16 cellular contexts compared by ENCODE assay signal in the genomic region with DNA sequence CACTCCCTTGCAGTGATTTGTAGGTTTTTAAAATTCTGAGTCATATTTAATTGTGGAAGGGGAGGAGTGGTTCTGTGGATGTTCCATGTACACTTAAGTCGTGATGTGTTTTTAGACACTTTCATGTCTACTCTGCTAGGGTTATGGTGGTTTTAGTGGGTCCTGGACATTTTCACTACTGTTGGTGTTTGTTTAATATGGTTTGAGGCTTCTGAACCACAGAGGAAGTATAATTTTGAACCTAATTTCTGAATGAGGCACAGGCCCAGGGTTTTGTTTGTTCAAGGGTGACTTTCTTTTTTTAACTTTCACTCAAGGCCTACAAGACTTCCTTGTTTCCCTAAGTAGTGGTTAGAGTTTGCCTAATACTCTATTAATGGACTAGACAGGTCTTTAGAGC. TPM values are rescaled to one million over a fixed set of nuclear protein-coding genes. Genes with fewer than 3 reads are reported as not detected.
DNase-seq lines count a peak whose midpoint lies in the region; ATAC-seq and TF ChIP-seq lines count a peak whose summit lies in the region.
"Had no signal": no experiment of that assay in that cellular context is flagged by ENCODE, and none has a peak within 500 bp of the region (broad histone marks: within the 10 kb centered on the region; RNA-seq: fewer than 3 reads in every experiment).

No MANE protein-coding gene starts in this region.

- POLR2A ChIA-PET in GM10248 (lab: Yijun Ruan, JAX), result no interaction called here

- no peak for TF ChIP-seq CTCF in GM10248 (IDR thresholded peaks at IDR 0.05; ENCODE audit: control extremely low read depth, extremely low read depth, low read depth, missing control alignments)
- TF ChIP-seq CTCF in fibroblast of mammary gland (conservative IDR thresholded peaks at IDR 0.05; ENCODE audit: control insufficient read depth, insufficient read depth, low read depth, low read length), result no peak

- H3K4me3 ChIP-seq in fibroblast of mammary gland (ENCODE audit: control insufficient read depth, low read depth, low read length), result no peak overlapping the region
- H3K4me3 ChIP-seq: esophagus muscularis mucosa had no signal

- peak; percentile 23 for DNase-seq in GM10248 (ENCODE audit: extremely low spot score)
- peak; percentile 22 for DNase-seq in fibroblast of mammary gland (ENCODE audit: low read depth)
- no peak for DNase-seq in GOT3 (lab: John Stamatoyannopoulos, UW)
- DNase-seq in dermis blood vessel endothelial cell, result no peak
- DNase-seq in middle frontal gyrus (ENCODE audit: extremely low spot score, low spot score), result no peak
- DNase-seq in NCI-H2227 treated with DMSO at 0.1 percent for 48 hours (lab: John Stamatoyannopoulos, UW), result no peak
- DNase-seq: AML-193, DMS79, hippocampal formation, NCI-H1417, NCI-H446 had no signal

- CTCF ChIA-PET in GM10248 (lab: Yijun Ruan, JAX), result no interaction called here

- ATAC-seq in GM19395 (IDR thresholded peaks at IDR 0.05; ENCODE audit: unreplicated experiment), result peak; percentile 80
- peak; percentile 89 for ATAC-seq in HG03432 (IDR thresholded peaks at IDR 0.05; ENCODE audit: unreplicated experiment)

RNA-seq across cellular contexts. Expression of gene SLC26A5, which starts 13.3 kb away (rescaled TPM):
- 0.85 and 0.93 TPM in 2 replicates for total RNA-seq in dermis blood vessel endothelial cell
- total RNA-seq: activated CD8-positive, alpha-beta memory T cell treated with anti-CD3 and anti-CD28 coated beads for 36 hours; temporal lobe had no signal

Comparison
In these comparisons a context has a peak if more than half of its experiments do, and no peak if none do; other contexts are left out.
1. DNase-seq: peak in GM10248 (single experiment) and fibroblast of mammary gland (single experiment); none in GOT3 (single experiment), dermis blood vessel endothelial cell (single experiment), middle frontal gyrus (single experiment) and NCI-H2227 treated with DMSO at 0.1 percent for 48 hours (single experiment).